ENCODE assay signal across 1 cellular context in the genomic region with DNA sequence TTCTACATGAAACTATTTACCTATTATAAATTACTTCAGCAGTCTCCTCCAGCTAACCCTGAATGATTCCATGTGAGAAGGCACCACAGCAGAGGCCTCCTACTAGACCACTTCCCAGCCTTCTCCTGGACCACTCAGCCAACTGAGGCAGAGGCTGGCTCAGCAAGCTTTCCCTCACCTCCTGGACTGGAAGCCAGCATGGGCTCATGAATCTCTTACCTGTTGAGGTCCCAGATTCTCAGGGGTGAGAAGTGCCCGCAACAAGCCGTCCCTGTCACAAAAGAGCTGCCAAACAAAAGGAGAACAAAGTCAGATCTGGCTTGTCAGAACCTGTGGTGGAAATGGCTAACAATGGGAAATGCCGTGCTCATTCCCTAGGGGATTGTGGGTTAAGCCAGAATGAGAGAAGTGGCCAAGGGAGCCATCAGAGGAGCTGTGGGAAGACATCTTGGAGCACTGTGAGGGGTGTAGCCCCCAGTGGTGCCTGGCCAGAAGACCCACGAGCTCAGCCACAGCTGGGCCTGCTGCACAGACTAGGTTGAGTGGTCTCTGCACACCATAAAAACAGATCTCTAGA.
TF ChIP-seq lines count a peak whose summit lies in the region.

No MANE protein-coding gene starts in this region.

TF ChIP-seq in H1, 55 proteins besides CTCF, POLR2A, EP300 and RAD21:
- TF ChIP-seq GTF2F1 (IDR thresholded peaks at IDR 0.05; ENCODE audit: borderline replicate concordance, low read depth, low read length) = no peak
- no peak for TF ChIP-seq BACH1 (IDR thresholded peaks at IDR 0.05; ENCODE audit: low read length)
- TF ChIP-seq RXRA (IDR thresholded peaks at IDR 0.05; ENCODE audit: insufficient read depth, low read depth, low read length) = no peak
